13 cellular contexts compared by ENCODE assay signal in genomic region chr7:99096124-99096887, GRCh38. TPM values are rescaled to one million over a fixed set of nuclear protein-coding genes. Genes with fewer than 3 reads are reported as not detected.
DNase-seq lines count a peak whose midpoint lies in the region; ATAC-seq and TF ChIP-seq lines count a peak whose summit lies in the region.
"Had no signal": no experiment of that assay in that cellular context is flagged by ENCODE, and none has a peak within 500 bp of the region (broad histone marks: within the 10 kb centered on the region; RNA-seq: fewer than 3 reads in every experiment).

No MANE protein-coding gene starts in this region.

- DNase-seq in RWPE2 (ENCODE audit: low spot score) (no peak), lower lobe of right lung (no peak), thoracic aorta (ENCODE audit: low spot score) (no peak), erythroblast (lab: John Stamatoyannopoulos, UW) (no peak)
- DNase-seq in central memory CD4-positive, alpha-beta T cell = no peak
- DNase-seq: activated T-cell treated with anti-CD3 and anti-CD28 coated beads for 4 hours; CD8-positive, alpha-beta memory T cell; naive thymus-derived CD8-positive, alpha-beta T cell; stimulated activated CD4-positive, alpha-beta T cell treated with anti-CD3 and anti-CD28 coated beads, Interleukin-15, amount 100 ng/mL, for 24 hours; stimulated activated naive CD4-positive, alpha-beta T cell had no signal

- no peak for TF ChIP-seq POLR2A in erythroblast (IDR thresholded peaks at IDR 0.05; ENCODE audit: low read length)

- H3K27me3 ChIP-seq in RWPE2 (ENCODE audit: insufficient read depth, poor library complexity, severe bottlenecking) (no peaks in the 10 kb centered on the region), endocrine pancreas (ENCODE audit: control insufficient read depth, insufficient read depth, low read length) (no peaks in the 10 kb centered on the region), lower lobe of right lung (ENCODE audit: low read depth) (no peaks in the 10 kb centered on the region), thoracic aorta (replicated peaks; ENCODE audit: insufficient read depth) (no peaks in the 10 kb centered on the region)

- ATAC-seq in RWPE2 (ENCODE audit: low read depth) (peak; percentile 42; the same call in 2 of the 3 replicates), lower lobe of right lung (peak; percentile 77 to 86), thoracic aorta (ENCODE audit: insufficient number of reproducible peaks, low FRiP score, low read depth) (peak; percentile 39), GM18511 (IDR thresholded peaks at IDR 0.05; ENCODE audit: unreplicated experiment) (no peak), GM21786 (IDR thresholded peaks at IDR 0.05; ENCODE audit: unreplicated experiment) (no peak)
- ATAC-seq: naive thymus-derived CD8-positive, alpha-beta T cell had no signal

- H3K9me3 ChIP-seq in RWPE2 (ENCODE audit: severe bottlenecking) (no peaks in the 10 kb centered on the region), endocrine pancreas (ENCODE audit: control insufficient read depth, low read length) (no peaks in the 10 kb centered on the region), lower lobe of right lung (peaks cover 10% of the 10 kb centered on the region), thoracic aorta (no peaks in the 10 kb centered on the region)

- no peaks in the 10 kb centered on the region; the same call in none of the 2 replicates for H3K36me3 ChIP-seq in RWPE2 (ENCODE audit: low read depth)
- no peaks in the 10 kb centered on the region for H3K36me3 ChIP-seq in endocrine pancreas (ENCODE audit: control insufficient read depth, insufficient read depth, low read length)
- H3K36me3 ChIP-seq in lower lobe of right lung = no peaks in the 10 kb centered on the region
- H3K36me3 ChIP-seq in thoracic aorta = no peaks in the 10 kb centered on the region

- H3K9ac ChIP-seq in endocrine pancreas (ENCODE audit: control insufficient read depth, insufficient read depth, low read length) = no peak overlapping the region

- H3K4me3 ChIP-seq in RWPE2 (ENCODE audit: severe bottlenecking) = no peak overlapping the region
- H3K4me3 ChIP-seq in endocrine pancreas (ENCODE audit: control insufficient read depth, insufficient read depth, low read length) = peak overlapping the region; percentile 32
- no peak overlapping the region for H3K4me3 ChIP-seq in lower lobe of right lung
- peak overlapping the region; percentile 4 for H3K4me3 ChIP-seq in thoracic aorta

- H3K4me1 ChIP-seq in RWPE2 (ENCODE audit: insufficient read depth, poor library complexity, severe bottlenecking) = peaks cover 16% of the 10 kb centered on the region
- H3K4me1 ChIP-seq in endocrine pancreas (ENCODE audit: control insufficient read depth, insufficient read depth, low read length) = peaks cover 30% of the 10 kb centered on the region
- H3K4me1 ChIP-seq in lower lobe of right lung = peaks cover 9% of the 10 kb centered on the region
- H3K4me1 ChIP-seq in thoracic aorta (ENCODE audit: control insufficient read depth in 1 of 2, low read depth in 2 of 2) = peaks cover 22 to 74% of the 10 kb centered on the region in 2 donors

- intact Hi-C loops in lower lobe of right lung (cut with DNase I) = no loop called here

- TF ChIP-seq CTCF in RWPE2 (IDR thresholded peaks at IDR 0.05; ENCODE audit: poor library complexity, severe bottlenecking) (no peak), lower lobe of right lung (IDR thresholded peaks at IDR 0.05) (no peak), thoracic aorta (IDR thresholded peaks at IDR 0.05) (no peak)

- H3K27ac ChIP-seq in RWPE2 (ENCODE audit: poor library complexity, severe bottlenecking) (no peak overlapping the region), lower lobe of right lung (no peak overlapping the region), thoracic aorta (peak overlapping the region; percentile 69 to 74)

RNA-seq across cellular contexts. Expression of gene SMURF1, which starts 47.6 kb away (rescaled TPM):
- total RNA-seq in lower lobe of right lung (32.0 TPM), thoracic aorta (10 to 100 TPM; 33.8 to 40.9 TPM)

Comparison
In these comparisons a context has a peak if more than half of its experiments do, and no peak if none do; other contexts are left out.
1. ATAC-seq: peak in RWPE2 (single experiment), lower lobe of right lung (2 of 2) and thoracic aorta (single experiment); none in GM18511 (single experiment) and GM21786 (single experiment).
2. H3K27ac ChIP-seq: peak in thoracic aorta (2 of 2); none in RWPE2 (single experiment) and lower lobe of right lung (single experiment).
3. H3K4me3 ChIP-seq: peak in endocrine pancreas (single experiment) and thoracic aorta (single experiment); none in RWPE2 (single experiment) and lower lobe of right lung (single experiment).